1 cellular context compared by ENCODE assay signal in the genomic region with DNA sequence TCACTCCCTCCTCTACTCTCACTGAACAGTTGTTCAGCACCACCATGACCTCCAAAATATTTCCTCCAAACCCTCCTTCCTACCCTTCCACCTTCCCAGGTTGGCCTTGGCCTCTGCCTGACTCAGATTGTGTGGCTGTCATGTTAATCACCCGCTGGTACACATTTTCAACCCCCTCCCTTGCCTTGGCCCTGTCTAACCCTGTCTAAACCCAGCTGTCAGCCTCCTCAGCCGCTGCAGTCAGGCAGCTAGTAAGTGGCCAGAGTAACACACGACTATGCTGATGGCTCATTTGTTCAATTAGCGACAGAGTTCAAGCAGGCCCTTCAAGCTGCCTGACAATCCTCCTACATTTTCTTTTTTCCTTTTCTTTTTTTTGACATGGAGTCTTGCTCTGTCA.
TF ChIP-seq lines count a peak whose summit lies in the region.

No MANE protein-coding gene starts in this region.

TF ChIP-seq in GM23338, 12 proteins besides CTCF, POLR2A, EP300 and RAD21 (continued from another document):
- TF ChIP-seq REST (IDR thresholded peaks at IDR 0.05; ENCODE audit: unreplicated experiment) (no peak), ETS1 (IDR thresholded peaks at IDR 0.05) (no peak), CREB1 (CRISPR knock-in tag; IDR thresholded peaks at IDR 0.05; ENCODE audit: low read depth) (no peak), EZH2 (IDR thresholded peaks at IDR 0.05; ENCODE audit: low read depth, unreplicated experiment) (no peak), ZNF462 (CRISPR knock-in tag; IDR thresholded peaks at IDR 0.05) (no peak), EZH2phosphoT487 (IDR thresholded peaks at IDR 0.05; ENCODE audit: unreplicated experiment) (no peak), POLR2AphosphoS5 (IDR thresholded peaks at IDR 0.05; ENCODE audit: low read depth) (no peak)
